8 cellular contexts compared by ENCODE assay signal in the genomic region with DNA sequence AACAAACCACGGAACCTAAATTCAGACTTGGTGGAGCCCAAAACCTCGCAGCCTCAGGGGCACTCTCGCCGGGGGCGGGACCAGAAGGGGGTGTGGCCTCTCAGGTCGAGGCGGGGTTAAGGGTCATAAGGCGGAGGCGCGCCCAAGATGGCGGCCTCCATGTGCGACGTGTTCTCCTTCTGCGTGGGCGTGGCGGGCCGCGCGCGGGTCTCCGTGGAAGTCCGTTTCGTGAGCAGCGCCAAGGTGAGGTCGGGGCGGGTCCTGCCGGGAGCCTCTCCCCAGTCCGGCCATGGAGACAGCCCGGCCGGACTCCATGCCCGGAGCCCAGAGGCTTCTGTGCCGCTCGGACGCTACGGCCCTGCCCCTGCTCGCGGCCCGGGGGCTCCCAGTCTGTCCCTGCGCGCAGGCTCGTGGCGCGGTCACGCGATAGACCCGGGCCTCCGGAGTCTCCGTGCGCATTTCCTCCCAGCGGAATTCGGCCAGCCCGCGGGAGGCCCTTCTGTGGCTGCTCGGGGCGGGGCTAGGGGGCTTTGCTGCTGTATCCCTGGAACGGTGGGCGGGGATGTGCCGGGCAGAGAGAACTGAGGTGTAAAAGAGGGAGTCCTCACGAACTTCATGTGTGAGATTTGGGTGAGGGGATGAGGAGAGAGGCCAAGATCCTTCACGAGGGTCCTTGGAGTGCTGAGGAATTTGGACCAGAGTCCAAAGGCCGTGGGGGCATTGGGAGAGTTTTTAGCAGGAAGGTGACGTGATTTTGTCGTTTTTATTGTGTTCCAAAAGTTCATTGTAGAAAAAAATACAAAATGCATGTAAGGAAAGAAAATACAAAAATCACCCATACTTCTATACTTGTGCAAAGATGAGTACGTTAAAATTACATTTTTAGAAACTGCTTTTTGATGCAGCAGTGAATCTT. TPM values are rescaled to one million over a fixed set of nuclear protein-coding genes. Genes with fewer than 3 reads are reported as not detected.
DNase-seq lines count a peak whose midpoint lies in the region; ATAC-seq, FAIRE-seq and TF ChIP-seq lines count a peak whose summit lies in the region.

A gene (plus strand): TSS at position 126 of the 916 bp plus-strand sequence. CDS start 22 bp downstream, at position 148.

- no peaks in the 10 kb centered on the region for H3K36me3 ChIP-seq in kidney (ENCODE audit: control insufficient read depth in 1 of 2, insufficient read depth in 2 of 2, low read length in 2 of 2)

- peaks cover 6% of the 10 kb centered on the region for H3K36me3 Mint-ChIP-seq in activated B cell treated with CpG ODN at 0.5 μM for 24 hours (ENCODE audit: low read depth)

- ATAC-seq in GM18868 (IDR thresholded peaks at IDR 0.05; ENCODE audit: unreplicated experiment) (peak; percentile 86), HG03103 (IDR thresholded peaks at IDR 0.05; ENCODE audit: low read depth, unreplicated experiment) (peak; percentile 92), activated B cell treated with CpG ODN at 0.5 μM for 24 hours (ENCODE audit: low read depth) (peak; percentile 94)

- no peak for DNase-seq in AG04449 (ENCODE audit: low read depth, low spot score)
- peak; percentile 84 for DNase-seq in NCI-H345 (lab: John Stamatoyannopoulos, UW)
- DNase-seq in activated B cell treated with CpG ODN at 0.5 μM for 24 hours, result peak; percentile 90
- peak in 59 of 61 donors; percentile 10 to 90 (median 66) for DNase-seq in caudate nucleus (lab: John Stamatoyannopoulos, UW)
- peak; percentile 95 for DNase-seq in kidney
- peak; percentile 95 for DNase-seq in stimulated activated CD4-positive, alpha-beta T cell treated with anti-CD3 and anti-CD28 coated beads, Interleukin-15, amount 100 ng/mL, for 24 hours

- TF ChIP-seq CTCF in AG04449 (IDR thresholded peaks at IDR 0.05; ENCODE audit: insufficient read depth, low read length, missing control alignments) (no peak), activated B cell treated with CpG ODN at 0.5 μM for 24 hours (IDR thresholded peaks at IDR 0.05) (no peak), kidney (IDR thresholded peaks at IDR 0.05; ENCODE audit: borderline replicate concordance, extremely low read depth, insufficient read depth) (no peak)

- peak within 1 kb of the TSS; percentile 68 for H3K27ac ChIP-seq in caudate nucleus (ENCODE audit: low read depth, low read length)
- H3K27ac ChIP-seq in kidney (ENCODE audit: low read depth in 2 of 2, low read length in 2 of 2), result peak within 1 kb of the TSS; percentile 59 to 82

- intact Hi-C loops in activated B cell treated with CpG ODN at 0.5 μM for 24 hours (cut with micrococcal nuclease), result loop anchor here (1.0 kb wide), 6 partner anchors 19 to 171 kb away; a partner anchor contains a TSS
- intact Hi-C loops in kidney (cut with DNase I), result no loop called here

- peak within 1 kb of the TSS; percentile 87 for H3K4me3 Mint-ChIP-seq in activated B cell treated with CpG ODN at 0.5 μM for 24 hours

- peaks cover 3% of the 10 kb centered on the region for H3K27me3 Mint-ChIP-seq in activated B cell treated with CpG ODN at 0.5 μM for 24 hours

- peaks cover 32% of the 10 kb centered on the region for H3K4me1 Mint-ChIP-seq in activated B cell treated with CpG ODN at 0.5 μM for 24 hours

- peak within 1 kb of the TSS; percentile 39 to 55 for H3K9ac ChIP-seq in kidney (ENCODE audit: low read length in 2 of 2)

- H3K4me3 ChIP-seq in AG04449 (ENCODE audit: low read depth, low read length) (peak within 1 kb of the TSS; percentile 78), kidney (ENCODE audit: low read length in 2 of 2) (peak within 1 kb of the TSS; percentile 78 to 91)

- POLR2A ChIA-PET in AG04449 (lab: Yijun Ruan, JAX) (interaction anchor here (1.0 kb wide), 1 partner anchor 19 kb away, joined by 4 read pairs; a partner anchor contains a TSS), activated B cell treated with CpG ODN at 0.5 μM for 24 hours (lab: Charles Lee) (interaction anchor here (0.6 to 2.6 kb wide), 6 partner anchors 19 to 143 kb away, joined by 4 to 28 read pairs (median 5); a partner anchor contains a TSS)

- peaks cover 2 to 5% of the 10 kb centered on the region in 2 donors for H3K4me1 ChIP-seq in kidney (ENCODE audit: control insufficient read depth in 1 of 2, insufficient read depth in 1 of 2, low read depth in 1 of 2, low read length in 2 of 2)

- no peak for FAIRE-seq in kidney (lab: Jason Lieb, UNC)

- H3K9me3 Mint-ChIP-seq in activated B cell treated with CpG ODN at 0.5 μM for 24 hours, result no peaks in the 10 kb centered on the region

- H3K27ac Mint-ChIP-seq in activated B cell treated with CpG ODN at 0.5 μM for 24 hours, result peak within 1 kb of the TSS; percentile 89

- no peaks in the 10 kb centered on the region for H3K9me3 ChIP-seq in kidney (ENCODE audit: control insufficient read depth in 1 of 2, low read length in 2 of 2)

- CTCF ChIA-PET in AG04449 (lab: Yijun Ruan, JAX) (interaction anchor here (0.8 to 8.6 kb wide), 14 partner anchors 10 to 328 kb away, joined by 3 to 111 read pairs (median 8); a partner anchor contains a TSS), activated B cell treated with CpG ODN at 0.5 μM for 24 hours (lab: Charles Lee) (interaction anchor here (2.1 to 2.9 kb wide), 2 partner anchors 37 to 129 kb away, joined by 22 to 32 read pairs; no protein-coding TSS in a partner anchor)

RNA-seq across cellular contexts. Expression of the gene that starts here (rescaled TPM):
- 35.7 and 37.8 TPM in 2 replicates for total RNA-seq in activated B cell treated with CpG ODN at 0.5 μM for 24 hours
- 23.5 TPM for total RNA-seq in kidney
- 20.8 TPM for polyA plus RNA-seq in kidney (ENCODE audit: insufficient read depth, low read depth, low replicate concordance)
